Comparison of ENCODE assay signal across 8 cellular contexts in the genomic region with DNA sequence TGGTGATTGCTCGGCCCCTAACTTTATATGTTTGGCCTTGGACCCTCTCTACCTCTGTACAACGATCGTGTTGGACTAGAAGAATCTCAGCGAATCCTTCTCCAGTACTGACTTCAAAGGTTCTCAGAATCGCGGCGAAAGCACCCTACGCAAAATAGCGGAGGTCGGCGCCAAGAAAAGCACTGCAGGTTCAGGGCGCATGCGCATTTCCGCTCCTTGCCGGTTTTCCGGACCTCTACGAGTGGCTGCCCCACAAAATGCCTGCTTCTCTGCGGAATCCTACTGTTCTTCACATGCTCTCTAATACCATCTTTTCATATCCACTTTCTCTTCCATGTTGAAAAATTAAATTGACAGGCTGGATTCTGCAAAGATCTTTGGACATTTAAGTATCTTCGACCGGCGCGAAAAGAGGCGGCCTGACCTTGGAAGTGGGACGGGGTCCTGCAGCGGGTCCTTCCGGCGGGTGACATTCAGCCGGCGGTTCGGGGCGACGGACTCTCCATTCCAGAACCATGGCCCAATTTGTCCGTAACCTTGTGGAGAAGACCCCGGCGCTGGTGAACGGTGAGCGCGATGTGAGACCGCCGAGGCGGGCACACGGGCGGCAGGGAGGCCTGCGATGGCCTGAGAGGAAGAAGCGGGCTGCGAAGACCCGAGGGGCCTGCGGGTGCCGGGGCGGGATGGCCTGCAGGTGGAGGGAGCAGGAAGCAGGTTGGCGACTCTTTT. TPM values are rescaled to one million over a fixed set of nuclear protein-coding genes. Genes with fewer than 3 reads are reported as not detected.
DNase-seq lines count a peak whose midpoint lies in the region; ATAC-seq and TF ChIP-seq lines count a peak whose summit lies in the region.

A gene with protein sequence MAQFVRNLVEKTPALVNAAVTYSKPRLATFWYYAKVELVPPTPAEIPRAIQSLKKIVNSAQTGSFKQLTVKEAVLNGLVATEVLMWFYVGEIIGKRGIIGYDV (plus strand): TSS at position 456 of the 729 bp plus-strand sequence. CDS start 60 bp downstream, at position 516.

- POLR2A ChIA-PET in A673 (lab: Charles Lee; ENCODE audit: low non-redundant PET): interaction anchor here (0.7 kb wide), 1 partner anchor 20 kb away, joined by 3 read pairs; no protein-coding TSS in a partner anchor

- H3K9me3 Mint-ChIP-seq in activated CD4-positive, alpha-beta T cell treated with anti-CD3 and anti-CD28 coated beads, Interleukin-2, amount 10 ng/mL, durations not matched to agents 24 days and 14 days: no peaks in the 10 kb centered on the region

- intact Hi-C loops in A673 (cut with micrococcal nuclease; ENCODE audit: unreplicated experiment): loop anchor here (1.0 to 5.0 kb wide), 2 partner anchors 35 to 86 kb away; a partner anchor contains a TSS
- intact Hi-C loops in activated CD4-positive, alpha-beta T cell treated with anti-CD3 and anti-CD28 coated beads, Interleukin-2, amount 10 ng/mL, durations not matched to agents 24 days and 14 days (cut with micrococcal nuclease): loop anchor here (1.0 to 5.0 kb wide), 6 partner anchors 34 to 171 kb away; a partner anchor contains a TSS
- intact Hi-C loops in left colon (cut with DNase I, micrococcal nuclease): loop anchor here in 1 of 2 donors (10.0 kb wide), 1 partner anchor 83 kb away; no protein-coding TSS in a partner anchor

- H3K27ac ChIP-seq in A673 (ENCODE audit: low read depth, low read length, poor library complexity, severe bottlenecking) (peak within 1 kb of the TSS; percentile 89), coronary artery (peak within 1 kb of the TSS; percentile 75 to 88)

- H3K4me3 Mint-ChIP-seq in activated CD4-positive, alpha-beta T cell treated with anti-CD3 and anti-CD28 coated beads, Interleukin-2, amount 10 ng/mL, durations not matched to agents 24 days and 14 days: peak within 1 kb of the TSS; percentile 96

- peaks cover 57% of the 10 kb centered on the region for H3K4me1 Mint-ChIP-seq in activated CD4-positive, alpha-beta T cell treated with anti-CD3 and anti-CD28 coated beads, Interleukin-2, amount 10 ng/mL, durations not matched to agents 24 days and 14 days

- H3K4me3 ChIP-seq in A673 (ENCODE audit: low read depth, low read length, poor library complexity, severe bottlenecking) (peak within 1 kb of the TSS; percentile 78), coronary artery (peak within 1 kb of the TSS; percentile 86)

- no TSS peak for BruUV-seq in A673 (replicated peaks; lab: Mats Ljungman, UMichigan)

- H3K27me3 ChIP-seq in A673 (replicated peaks; ENCODE audit: insufficient read depth, low read depth, low read length, poor library complexity): no peaks in the 10 kb centered on the region

- H3K36me3 ChIP-seq in A673 (ENCODE audit: insufficient read depth, low read length, poor library complexity, severe bottlenecking): peaks cover 19% of the 10 kb centered on the region

- CTCF ChIA-PET in A673 (lab: Charles Lee): interaction anchor here (0.9 kb wide), 1 partner anchor 34 kb away, joined by 3 read pairs; no protein-coding TSS in a partner anchor

- H3K9me3 ChIP-seq in A673 (ENCODE audit: low read depth, low read length, poor library complexity, severe bottlenecking): no peaks in the 10 kb centered on the region

- ATAC-seq in GM18870 (IDR thresholded peaks at IDR 0.05; ENCODE audit: unreplicated experiment) (peak; percentile 44), HG03432 (IDR thresholded peaks at IDR 0.05; ENCODE audit: unreplicated experiment) (peak; percentile 66), left colon (peak; percentile 84)

- no peaks in the 10 kb centered on the region for H3K27me3 Mint-ChIP-seq in activated CD4-positive, alpha-beta T cell treated with anti-CD3 and anti-CD28 coated beads, Interleukin-2, amount 10 ng/mL, durations not matched to agents 24 days and 14 days

- peak; percentile 97 for DNase-seq in A673 (ENCODE audit: low spot score)
- peak; percentile 96 to 100 for DNase-seq in NCI-H526 (lab: John Stamatoyannopoulos, UW)
- peak; percentile 98 for DNase-seq in activated CD4-positive, alpha-beta T cell treated with anti-CD3 and anti-CD28 coated beads, Interleukin-2, amount 10 ng/mL, durations not matched to agents 24 days and 14 days
- peak; percentile 89 for DNase-seq in coronary artery (ENCODE audit: low spot score)
- peak; percentile 90 to 95 for DNase-seq in left colon
- DNase-seq in stimulated activated CD4-positive, alpha-beta T cell treated with anti-CD3 and anti-CD28 coated beads, Interleukin-1b, Interleukin-23, amount 100 ng/mL, for 4 hours (ENCODE audit: low read depth in 2 of 2): peak; percentile 85 to 92

- H3K36me3 Mint-ChIP-seq in activated CD4-positive, alpha-beta T cell treated with anti-CD3 and anti-CD28 coated beads, Interleukin-2, amount 10 ng/mL, durations not matched to agents 24 days and 14 days (ENCODE audit: low read depth): peaks cover 49% of the 10 kb centered on the region

- peaks cover 16% of the 10 kb centered on the region for H3K4me1 ChIP-seq in A673 (ENCODE audit: insufficient read depth, low read length, poor library complexity, severe bottlenecking)

- 0 out of 2 replicates have a peak, but pooled peaks have one; percentile 16 for TF ChIP-seq CTCF in A673 (conservative IDR thresholded peaks at IDR 0.05; ENCODE audit: low read depth, low read length)
- TF ChIP-seq CTCF in coronary artery (IDR thresholded peaks at IDR 0.05): no peak

- peak within 1 kb of the TSS; percentile 99 for H3K27ac Mint-ChIP-seq in activated CD4-positive, alpha-beta T cell treated with anti-CD3 and anti-CD28 coated beads, Interleukin-2, amount 10 ng/mL, durations not matched to agents 24 days and 14 days

RNA-seq across cellular contexts. Expression of the gene that starts here (rescaled TPM):
- total RNA-seq in A673 (2021) (303 and 334 TPM in 2 replicates), left colon (100 to 1,000 TPM; 233 to 328 TPM)
- total RNA-seq in activated CD4-positive, alpha-beta T cell treated with anti-CD3 and anti-CD28 coated beads, Interleukin-2, amount 10 ng/mL, durations not matched to agents 24 days and 14 days: 220 and 228 TPM in 2 replicates

Comparison
In these comparisons a context has a peak if more than half of its experiments do, and no peak if none do; other contexts are left out.
1. Peak in every context shown above with its lines: DNase-seq, ATAC-seq, H3K4me3 ChIP-seq and H3K27ac ChIP-seq.